In the genomic region with DNA sequence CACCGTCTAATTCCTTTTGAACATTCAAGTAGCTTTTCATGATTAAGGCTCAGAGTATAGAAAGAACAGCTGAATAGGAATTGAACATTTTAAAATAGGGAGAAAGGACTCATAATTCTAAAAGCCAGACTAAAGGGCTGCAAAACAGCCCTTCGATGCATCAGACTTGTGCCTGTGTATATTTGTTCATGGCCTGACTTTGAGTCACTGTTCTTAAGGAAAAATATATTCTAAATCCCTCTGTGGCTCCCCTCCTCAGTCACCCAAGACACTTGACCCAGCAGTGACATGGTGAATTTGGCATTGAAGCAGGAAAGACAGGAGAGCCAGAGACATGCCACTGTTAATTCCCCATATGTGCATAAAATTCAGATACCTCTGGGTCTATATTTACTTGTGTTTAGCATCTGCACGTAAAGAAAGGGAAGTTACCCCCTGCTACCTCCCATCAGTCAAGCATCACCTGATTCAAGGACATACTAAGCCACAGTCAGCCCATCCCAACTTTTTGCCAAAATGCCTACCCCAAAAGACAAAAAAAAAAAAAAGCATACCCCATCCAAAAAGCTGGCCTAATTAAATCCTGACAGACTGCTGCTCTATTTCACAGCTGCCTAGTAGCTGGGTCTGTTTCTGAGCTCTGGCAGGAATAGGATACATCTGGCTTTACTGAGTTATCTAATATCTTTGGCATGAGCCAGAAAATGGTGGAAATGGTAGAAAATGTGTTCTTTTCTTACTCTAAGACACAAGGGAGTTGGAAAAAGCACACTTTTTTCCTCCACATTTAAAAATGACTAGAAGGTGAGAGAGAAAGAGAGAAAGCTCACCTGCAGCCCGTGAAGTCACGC, we compare ENCODE assay signal across 1 cellular context.
TF ChIP-seq lines count a peak whose summit lies in the region.

No MANE protein-coding gene starts in this region.

TF ChIP-seq in HepG2, 621 proteins besides CTCF, POLR2A, EP300 and RAD21 (continued from another document):
- TF ChIP-seq, protein P1, sequence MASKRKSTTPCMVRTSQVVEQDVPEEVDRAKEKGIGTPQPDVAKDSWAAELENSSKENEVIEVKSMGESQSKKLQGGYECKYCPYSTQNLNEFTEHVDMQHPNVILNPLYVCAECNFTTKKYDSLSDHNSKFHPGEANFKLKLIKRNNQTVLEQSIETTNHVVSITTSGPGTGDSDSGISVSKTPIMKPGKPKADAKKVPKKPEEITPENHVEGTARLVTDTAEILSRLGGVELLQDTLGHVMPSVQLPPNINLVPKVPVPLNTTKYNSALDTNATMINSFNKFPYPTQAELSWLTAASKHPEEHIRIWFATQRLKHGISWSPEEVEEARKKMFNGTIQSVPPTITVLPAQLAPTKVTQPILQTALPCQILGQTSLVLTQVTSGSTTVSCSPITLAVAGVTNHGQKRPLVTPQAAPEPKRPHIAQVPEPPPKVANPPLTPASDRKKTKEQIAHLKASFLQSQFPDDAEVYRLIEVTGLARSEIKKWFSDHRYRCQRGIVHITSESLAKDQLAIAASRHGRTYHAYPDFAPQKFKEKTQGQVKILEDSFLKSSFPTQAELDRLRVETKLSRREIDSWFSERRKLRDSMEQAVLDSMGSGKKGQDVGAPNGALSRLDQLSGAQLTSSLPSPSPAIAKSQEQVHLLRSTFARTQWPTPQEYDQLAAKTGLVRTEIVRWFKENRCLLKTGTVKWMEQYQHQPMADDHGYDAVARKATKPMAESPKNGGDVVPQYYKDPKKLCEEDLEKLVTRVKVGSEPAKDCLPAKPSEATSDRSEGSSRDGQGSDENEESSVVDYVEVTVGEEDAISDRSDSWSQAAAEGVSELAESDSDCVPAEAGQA (IDR thresholded peaks at IDR 0.05; ENCODE audit: low read depth): no peak
- TF ChIP-seq, protein P1 (CRISPR knock-in tag; IDR thresholded peaks at IDR 0.05; ENCODE audit: borderline replicate concordance): no peak
- TF ChIP-seq ZNF781 (CRISPR knock-in tag; IDR thresholded peaks at IDR 0.05; ENCODE audit: borderline replicate concordance, not compliant biosample characterization) (no peak), SPEN (CRISPR knock-in tag; IDR thresholded peaks at IDR 0.05; ENCODE audit: low read depth) (no peak), ZNF782 (CRISPR knock-in tag; IDR thresholded peaks at IDR 0.05; ENCODE audit: borderline replicate concordance) (no peak), SATB2 (CRISPR knock-in tag; IDR thresholded peaks at IDR 0.05) (no peak), ARID2 (CRISPR knock-in tag; IDR thresholded peaks at IDR 0.05; ENCODE audit: borderline replicate concordance) (no peak), ZNF138 (CRISPR knock-in tag; IDR thresholded peaks at IDR 0.05; ENCODE audit: low read depth) (no peak), SRY (CRISPR knock-in tag; IDR thresholded peaks at IDR 0.05) (no peak), ZNF160 (CRISPR knock-in tag; IDR thresholded peaks at IDR 0.05) (no peak), ZFP82 (CRISPR knock-in tag; IDR thresholded peaks at IDR 0.05; ENCODE audit: borderline replicate concordance) (no peak), ZNF326 (CRISPR knock-in tag; IDR thresholded peaks at IDR 0.05; ENCODE audit: borderline replicate concordance) (no peak), BRCA1 (CRISPR knock-in tag; IDR thresholded peaks at IDR 0.05) (no peak), RBAK (CRISPR knock-in tag; IDR thresholded peaks at IDR 0.05) (no peak), BORCS8-MEF2B (CRISPR knock-in tag; IDR thresholded peaks at IDR 0.05) (no peak)
- TF ChIP-seq, protein P2, sequence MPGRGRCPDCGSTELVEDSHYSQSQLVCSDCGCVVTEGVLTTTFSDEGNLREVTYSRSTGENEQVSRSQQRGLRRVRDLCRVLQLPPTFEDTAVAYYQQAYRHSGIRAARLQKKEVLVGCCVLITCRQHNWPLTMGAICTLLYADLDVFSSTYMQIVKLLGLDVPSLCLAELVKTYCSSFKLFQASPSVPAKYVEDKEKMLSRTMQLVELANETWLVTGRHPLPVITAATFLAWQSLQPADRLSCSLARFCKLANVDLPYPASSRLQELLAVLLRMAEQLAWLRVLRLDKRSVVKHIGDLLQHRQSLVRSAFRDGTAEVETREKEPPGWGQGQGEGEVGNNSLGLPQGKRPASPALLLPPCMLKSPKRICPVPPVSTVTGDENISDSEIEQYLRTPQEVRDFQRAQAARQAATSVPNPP (CRISPR knock-in tag; IDR thresholded peaks at IDR 0.05): no peak
- TF ChIP-seq, protein P3, sequence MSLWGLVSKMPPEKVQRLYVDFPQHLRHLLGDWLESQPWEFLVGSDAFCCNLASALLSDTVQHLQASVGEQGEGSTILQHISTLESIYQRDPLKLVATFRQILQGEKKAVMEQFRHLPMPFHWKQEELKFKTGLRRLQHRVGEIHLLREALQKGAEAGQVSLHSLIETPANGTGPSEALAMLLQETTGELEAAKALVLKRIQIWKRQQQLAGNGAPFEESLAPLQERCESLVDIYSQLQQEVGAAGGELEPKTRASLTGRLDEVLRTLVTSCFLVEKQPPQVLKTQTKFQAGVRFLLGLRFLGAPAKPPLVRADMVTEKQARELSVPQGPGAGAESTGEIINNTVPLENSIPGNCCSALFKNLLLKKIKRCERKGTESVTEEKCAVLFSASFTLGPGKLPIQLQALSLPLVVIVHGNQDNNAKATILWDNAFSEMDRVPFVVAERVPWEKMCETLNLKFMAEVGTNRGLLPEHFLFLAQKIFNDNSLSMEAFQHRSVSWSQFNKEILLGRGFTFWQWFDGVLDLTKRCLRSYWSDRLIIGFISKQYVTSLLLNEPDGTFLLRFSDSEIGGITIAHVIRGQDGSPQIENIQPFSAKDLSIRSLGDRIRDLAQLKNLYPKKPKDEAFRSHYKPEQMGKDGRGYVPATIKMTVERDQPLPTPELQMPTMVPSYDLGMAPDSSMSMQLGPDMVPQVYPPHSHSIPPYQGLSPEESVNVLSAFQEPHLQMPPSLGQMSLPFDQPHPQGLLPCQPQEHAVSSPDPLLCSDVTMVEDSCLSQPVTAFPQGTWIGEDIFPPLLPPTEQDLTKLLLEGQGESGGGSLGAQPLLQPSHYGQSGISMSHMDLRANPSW (CRISPR knock-in tag; IDR thresholded peaks at IDR 0.05; ENCODE audit: borderline replicate concordance): no peak
